Comparison of ENCODE assay signal across 28 cellular contexts in the genomic region with DNA sequence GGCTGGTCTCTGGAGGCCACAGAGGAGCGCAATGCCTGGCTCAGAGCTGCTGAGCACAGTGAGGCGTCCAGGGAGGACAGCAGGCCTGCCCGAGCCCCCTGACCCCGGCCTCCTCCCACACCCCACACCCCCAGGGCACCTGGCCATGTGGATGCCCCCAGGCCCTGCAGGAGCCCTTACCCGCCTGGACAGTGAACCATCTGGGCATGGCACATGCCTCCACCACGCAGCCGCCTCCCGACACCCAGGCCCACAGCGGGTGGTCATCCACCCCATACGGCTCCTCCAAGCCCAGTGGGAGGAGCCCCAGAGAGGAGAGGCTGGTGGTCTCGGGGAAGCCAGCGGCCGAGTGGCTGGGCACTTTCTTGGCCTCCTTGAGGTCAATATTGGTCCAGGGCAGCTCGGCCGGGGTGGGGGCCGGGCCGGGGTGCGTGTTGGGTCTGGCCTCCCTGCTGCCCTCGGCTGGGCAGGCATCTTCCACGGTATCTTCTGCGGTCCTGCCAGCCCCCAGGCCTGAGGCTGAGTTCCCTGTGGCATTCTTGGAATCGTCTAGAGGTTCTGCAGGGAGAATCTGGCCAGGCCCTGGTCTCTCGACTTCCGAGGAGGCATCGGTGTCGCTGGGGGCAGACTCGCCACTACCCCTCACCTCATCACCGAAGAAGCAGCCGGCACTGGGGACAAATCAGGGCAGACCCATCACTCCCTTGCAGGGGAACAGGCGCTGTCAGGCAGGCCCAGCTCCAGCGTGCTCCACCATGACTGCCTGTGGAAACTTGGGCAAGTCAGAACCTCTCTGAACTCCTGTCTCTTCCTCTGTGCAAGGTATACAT. TPM values are rescaled to one million over a fixed set of nuclear protein-coding genes. Genes with fewer than 3 reads are reported as not detected.
"Had no signal": no experiment of that assay in that cellular context is flagged by ENCODE, and none has a peak within 500 bp of the region (broad histone marks: within the 10 kb centered on the region; RNA-seq: fewer than 3 reads in every experiment).

No MANE protein-coding gene starts in this region.

- H3K27ac ChIP-seq: body of pancreas, gastroesophageal sphincter, right atrium auricular region, tibial nerve had no signal

- H3K27ac Mint-ChIP-seq: activated CD4-positive, alpha-beta T cell treated with anti-CD3 and anti-CD28 coated beads for 36 hours; activated CD8-positive, alpha-beta memory T cell treated with anti-CD3 and anti-CD28 coated beads, Interleukin-2, amount 10 ng/mL, durations not matched to agents 7 days and 5 days; activated CD8-positive, alpha-beta T cell treated with anti-CD3 and anti-CD28 coated beads, Interleukin-2, amount 10 ng/mL, durations not matched to agents 7 days and 5 days; activated naive CD8-positive, alpha-beta T cell; activated T-helper 2 cell treated with anti-CD3 and anti-CD28 coated beads, Interferon-gamma antibody, Interleukin-2, Interleukin-4, amounts not matched to agents 10 μg/mL and 5 μg/mL and 100 μg/mL, durations not matched to agents 14 hours and 24 hours and 36 hours; mesothelial cell of epicardium; naive B cell; nephron progenitor cell had no signal

- H3K36me3 Mint-ChIP-seq: activated CD8-positive, alpha-beta memory T cell treated with anti-CD3 and anti-CD28 coated beads, Interleukin-2, amount 10 ng/mL, durations not matched to agents 7 days and 5 days; activated naive CD8-positive, alpha-beta T cell had no signal

- H3K4me1 ChIP-seq: gastroesophageal sphincter, right atrium auricular region, tibial nerve had no signal

- ATAC-seq: activated CD4-positive, alpha-beta T cell treated with anti-CD3 and anti-CD28 coated beads for 36 hours; activated CD8-positive, alpha-beta memory T cell treated with anti-CD3 and anti-CD28 coated beads, Interleukin-2, amount 10 ng/mL, durations not matched to agents 7 days and 5 days; activated CD8-positive, alpha-beta T cell treated with anti-CD3 and anti-CD28 coated beads, Interleukin-2, amount 10 ng/mL, durations not matched to agents 7 days and 5 days; body of pancreas; gastroesophageal sphincter; left colon had no signal

- H3K4me2 ChIP-seq: smooth muscle cell had no signal

- FAIRE-seq: colon, kidney had no signal

- H3K4me3 ChIP-seq: body of pancreas, gastroesophageal sphincter, right atrium auricular region, smooth muscle cell, tibial nerve had no signal

- DNase-seq: activated CD4-positive, alpha-beta T cell treated with anti-CD3 and anti-CD28 coated beads for 36 hours; activated CD4-positive, CD25-positive, alpha-beta regulatory T cell; activated CD8-positive, alpha-beta memory T cell treated with anti-CD3 and anti-CD28 coated beads, Interleukin-2, amount 10 ng/mL, durations not matched to agents 7 days and 5 days; activated CD8-positive, alpha-beta T cell treated with anti-CD3 and anti-CD28 coated beads, Interleukin-2, amount 10 ng/mL, durations not matched to agents 7 days and 5 days; activated T-cell treated with anti-CD3 and anti-CD28 coated beads, Interleukin-2, amount 50 U/mL, for 48 hours; anterior cingulate cortex; body of pancreas; effector memory CD4-positive, alpha-beta T cell; head of caudate nucleus; hippocampal formation; immature natural killer cell; kidney; left colon; mammary epithelial cell; naive B cell; nephron progenitor cell; nucleus accumbens; stimulated activated naive CD4-positive, alpha-beta T cell treated with Interleukin-2 at 50 U/mL for 16 hours had no signal

- H3K27me3 Mint-ChIP-seq: activated CD4-positive, alpha-beta T cell treated with anti-CD3 and anti-CD28 coated beads for 36 hours; activated CD8-positive, alpha-beta memory T cell treated with anti-CD3 and anti-CD28 coated beads, Interleukin-2, amount 10 ng/mL, durations not matched to agents 7 days and 5 days; activated naive CD8-positive, alpha-beta T cell; naive B cell had no signal

- H3K9me3 ChIP-seq: body of pancreas, gastroesophageal sphincter, right atrium auricular region, tibial nerve had no signal

- H3K27me3 ChIP-seq: body of pancreas, gastroesophageal sphincter, right atrium auricular region, tibial nerve had no signal

- H3K9me3 Mint-ChIP-seq: activated T-helper 2 cell treated with anti-CD3 and anti-CD28 coated beads, Interferon-gamma antibody, Interleukin-2, Interleukin-4, amounts not matched to agents 10 μg/mL and 5 μg/mL and 100 μg/mL, durations not matched to agents 14 hours and 24 hours and 36 hours; immature natural killer cell; mesothelial cell of epicardium; naive B cell; nephron progenitor cell had no signal

- H3K4me1 Mint-ChIP-seq: activated CD4-positive, alpha-beta T cell treated with anti-CD3 and anti-CD28 coated beads for 36 hours; activated CD8-positive, alpha-beta memory T cell treated with anti-CD3 and anti-CD28 coated beads, Interleukin-2, amount 10 ng/mL, durations not matched to agents 7 days and 5 days; immature natural killer cell; mesothelial cell of epicardium had no signal

- H3K4me3 Mint-ChIP-seq: activated CD4-positive, alpha-beta T cell treated with anti-CD3 and anti-CD28 coated beads for 36 hours; activated CD8-positive, alpha-beta memory T cell treated with anti-CD3 and anti-CD28 coated beads, Interleukin-2, amount 10 ng/mL, durations not matched to agents 7 days and 5 days; activated CD8-positive, alpha-beta T cell treated with anti-CD3 and anti-CD28 coated beads, Interleukin-2, amount 10 ng/mL, durations not matched to agents 7 days and 5 days; activated naive CD8-positive, alpha-beta T cell; immature natural killer cell; mesothelial cell of epicardium; naive B cell; nephron progenitor cell had no signal

RNA-seq across cellular contexts. Expression of a gene that starts 22.2 kb away (rescaled TPM):
- total RNA-seq: activated CD8-positive, alpha-beta T cell treated with anti-CD3 and anti-CD28 coated beads, Interleukin-2, amount 10 ng/mL, durations not matched to agents 7 days and 5 days; mesothelial cell of epicardium; tibial nerve; urinary bladder had no signal
- polyA plus RNA-seq: fibroblast of lung, immature natural killer cell, urinary bladder had no signal
